ENCODE assay signal across 8 cellular contexts in the genomic region with DNA sequence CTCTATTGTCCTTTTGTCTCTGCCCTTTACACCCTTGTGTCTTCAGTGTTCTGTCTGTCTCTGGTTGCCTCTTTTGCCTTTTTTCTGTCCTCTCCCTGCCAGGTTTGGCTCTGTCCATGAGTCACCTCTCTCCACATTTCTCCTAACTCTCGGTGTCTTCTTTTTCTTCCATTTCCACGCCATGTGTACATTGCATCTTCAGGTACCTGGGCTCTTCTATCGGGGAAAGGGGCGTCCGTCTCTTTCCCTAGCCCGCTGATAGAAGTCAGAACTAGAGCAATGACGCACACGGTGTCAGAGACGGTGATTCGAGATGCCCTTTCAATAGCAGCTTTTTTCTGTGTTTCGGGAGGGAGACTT. TPM values are rescaled to one million over a fixed set of nuclear protein-coding genes. Genes with fewer than 3 reads are reported as not detected.
DNase-seq lines count a peak whose midpoint lies in the region; ATAC-seq and TF ChIP-seq lines count a peak whose summit lies in the region.

No MANE protein-coding gene starts in this region.

- H3K9me3 ChIP-seq in mononuclear cell (ENCODE audit: low read depth, low read length) (no peaks in the 10 kb centered on the region), testis (no peaks in the 10 kb centered on the region)

- H3K4me1 ChIP-seq in mononuclear cell (ENCODE audit: insufficient read depth, low read length) (peaks cover 18% of the 10 kb centered on the region), testis (peaks cover 7% of the 10 kb centered on the region)

- no peaks in the 10 kb centered on the region for H3K36me3 ChIP-seq in testis (ENCODE audit: low read depth, missing control alignments)

- TF ChIP-seq CTCF in testis (IDR thresholded peaks at IDR 0.05), result no peak

- no peaks in the 10 kb centered on the region for H3K27me3 ChIP-seq in mononuclear cell (ENCODE audit: insufficient read depth, low read length)
- H3K27me3 ChIP-seq in testis, result no peaks in the 10 kb centered on the region

- WGBS in testis, 2 donors, result 0 to 1% methylated on average over 11 of the region's 11 CpGs

- peak overlapping the region; percentile 86 for H3K27ac ChIP-seq in testis

- ATAC-seq in GM21447 (IDR thresholded peaks at IDR 0.05; ENCODE audit: unreplicated experiment), result peak; percentile 42

- intact Hi-C loops in testis (cut with DNase I; ENCODE audit: low total_unique reads), result no loop called here

- peak; percentile 33 for DNase-seq in CD1c-positive myeloid dendritic cell (ENCODE audit: extremely low spot score)
- peak; percentile 55 for DNase-seq in M059J (ENCODE audit: low read depth)
- peak; percentile 16 to 23 for DNase-seq in activated CD4-positive, alpha-beta T cell treated with anti-CD3 and anti-CD28 coated beads for 4 hours
- peak; percentile 14 for DNase-seq in effector CD4-positive, alpha-beta T cell
- DNase-seq in testis, result peak; percentile 34
- no peak for DNase-seq in GF-D8 (lab: John Stamatoyannopoulos, UW)

- H3K4me3 ChIP-seq in mononuclear cell (ENCODE audit: low read length), result peak overlapping the region; percentile 84
- peak overlapping the region; percentile 84 to 96 for H3K4me3 ChIP-seq in testis

- no peak for TF ChIP-seq POLR2A in testis (IDR thresholded peaks at IDR 0.05)

RNA-seq across cellular contexts. Expression of a gene that starts 0.6 kb away (rescaled TPM):
- 37.2 and 54.8 TPM in 2 replicates for total RNA-seq in M059J (2014; rRNA removed; shearing (Covaris generic))
- total RNA-seq in mononuclear cell (91.4 TPM), testis (10 to 100 TPM; 35.1 to 39.8 TPM)
- 21.0 TPM for polyA plus RNA-seq in testis (ENCODE audit: insufficient read depth, low read depth, low replicate concordance)

RNA-seq across cellular contexts. Expression of a gene that starts 39.0 kb away (rescaled TPM):
- 0.10 TPM in 1 of 2 replicates, not detected in the other for total RNA-seq in M059J (2014; rRNA removed; shearing (Covaris generic))
- total RNA-seq in mononuclear cell, result 1.2 TPM
- 1 to 10 TPM; 1.9 to 4.1 TPM for total RNA-seq in testis
- 0.98 TPM for polyA plus RNA-seq in testis (ENCODE audit: insufficient read depth, low read depth, low replicate concordance)
